Comparison of ENCODE assay signal across 1 cellular context in genomic region chr3:125350597-125350996, GRCh38.
TF ChIP-seq lines count a peak whose summit lies in the region.

No MANE protein-coding gene starts in this region.

TF ChIP-seq in WTC11, 78 proteins besides CTCF, POLR2A, EP300 and RAD21 (continued from another document):
- no peak for TF ChIP-seq PRDM15 (CRISPR knock-in tag; IDR thresholded peaks at IDR 0.05)
- no peak for TF ChIP-seq USF1 (CRISPR knock-in tag; IDR thresholded peaks at IDR 0.05)
- no peak for TF ChIP-seq AR (CRISPR knock-in tag; IDR thresholded peaks at IDR 0.05)
- TF ChIP-seq ZNF396 (CRISPR knock-in tag; IDR thresholded peaks at IDR 0.05; ENCODE audit: borderline replicate concordance): no peak
- TF ChIP-seq ZMAT4 (CRISPR knock-in tag; IDR thresholded peaks at IDR 0.05): no peak
